In genomic region chr20:45060341-45060740, GRCh38 we compare ENCODE assay signal across 18 cellular contexts. TPM values are rescaled to one million over a fixed set of nuclear protein-coding genes. Genes with fewer than 3 reads are reported as not detected.
DNase-seq lines count a peak whose midpoint lies in the region; ATAC-seq and TF ChIP-seq lines count a peak whose summit lies in the region.
"Had no signal": no experiment of that assay in that cellular context is flagged by ENCODE, and none has a peak within 500 bp of the region (broad histone marks: within the 10 kb centered on the region; RNA-seq: fewer than 3 reads in every experiment).

No MANE protein-coding gene starts in this region.

- no peak for ATAC-seq in stimulated activated effector memory CD8-positive, alpha-beta T cell treated with anti-CD3 and anti-CD28 coated beads, Interleukin-12 subunit alpha, Interleukin-12 subunit beta, amount 100 ng/mL, for 72 hours
- ATAC-seq in GM21367 (IDR thresholded peaks at IDR 0.05; ENCODE audit: unreplicated experiment), result no peak
- ATAC-seq: activated T-cell treated with anti-CD3 and anti-CD28 coated beads, Interleukin-2, amount 50 U/mL, for 4 hours; left cardiac atrium had no signal

- H3K4me1 Mint-ChIP-seq in activated T-cell treated with anti-CD3 and anti-CD28 coated beads, Interleukin-2, amount 50 U/mL, for 24 hours (ENCODE audit: low read depth), result peaks cover 82% of the 10 kb centered on the region
- H3K4me1 Mint-ChIP-seq in immature natural killer cell, result peaks cover 66 to 85% of the 10 kb centered on the region in 2 donors
- peaks cover 80% of the 10 kb centered on the region for H3K4me1 Mint-ChIP-seq in stimulated activated effector memory CD8-positive, alpha-beta T cell treated with anti-CD3 and anti-CD28 coated beads, Interleukin-12 subunit alpha, Interleukin-12 subunit beta, amount 100 ng/mL, for 72 hours

- H3K36me3 ChIP-seq in SU-DHL-6 (ENCODE audit: low read length), result peaks cover 35% of the 10 kb centered on the region

- H3K9me3 ChIP-seq in SU-DHL-6 (ENCODE audit: insufficient read depth, low read length), result no peaks in the 10 kb centered on the region
- H3K9me3 ChIP-seq: Caco-2, esophagus squamous epithelium, tibial nerve had no signal

- no peaks in the 10 kb centered on the region for H4K20me1 ChIP-seq in SU-DHL-6 (ENCODE audit: low read depth, low read length)

- H3K4me3 ChIP-seq in SU-DHL-6 (ENCODE audit: insufficient read depth, low read length, poor library complexity, severe bottlenecking), result no peak overlapping the region
- H3K4me3 ChIP-seq: esophagus squamous epithelium, tibial nerve had no signal

- H3K79me2 ChIP-seq in SU-DHL-6 (ENCODE audit: insufficient read depth, low read length), result peaks cover 47% of the 10 kb centered on the region

- peak overlapping the region; percentile 85 for H3K27ac Mint-ChIP-seq in activated T-cell treated with anti-CD3 and anti-CD28 coated beads, Interleukin-2, amount 50 U/mL, for 24 hours
- peak overlapping the region in 4 of 6 donors; percentile 7 to 86 (median 54) for H3K27ac Mint-ChIP-seq in immature natural killer cell
- H3K27ac Mint-ChIP-seq in stimulated activated effector memory CD8-positive, alpha-beta T cell treated with anti-CD3 and anti-CD28 coated beads, Interleukin-12 subunit alpha, Interleukin-12 subunit beta, amount 100 ng/mL, for 72 hours, result peak overlapping the region; percentile 48
- H3K27ac Mint-ChIP-seq: dendritic cell treated with granulocyte-macrophage colony-stimulating factor and Interleukin-4, amounts not matched to agents 40 ng/mL and 50 ng/mL, for 4 days had no signal

- H3K36me3 Mint-ChIP-seq in activated T-cell treated with anti-CD3 and anti-CD28 coated beads, Interleukin-2, amount 50 U/mL, for 24 hours (ENCODE audit: low read depth), result peaks cover 92% of the 10 kb centered on the region
- peaks cover 4 to 19% (median 9%) of the 10 kb centered on the region in 3 donors for H3K36me3 Mint-ChIP-seq in immature natural killer cell
- H3K36me3 Mint-ChIP-seq in stimulated activated effector memory CD8-positive, alpha-beta T cell treated with anti-CD3 and anti-CD28 coated beads, Interleukin-12 subunit alpha, Interleukin-12 subunit beta, amount 100 ng/mL, for 72 hours, result peaks cover 98% of the 10 kb centered on the region

- no peak overlapping the region for H3K9ac ChIP-seq in SU-DHL-6 (ENCODE audit: low read length)

- H3F3A ChIP-seq in SU-DHL-6 (ENCODE audit: insufficient read depth), result peaks cover 52% of the 10 kb centered on the region

- H3K4me2 ChIP-seq in SU-DHL-6 (ENCODE audit: low read depth, low read length, poor library complexity, severe bottlenecking), result no peak overlapping the region

- no peak overlapping the region for H3K4me3 Mint-ChIP-seq in activated T-cell treated with anti-CD3 and anti-CD28 coated beads, Interleukin-2, amount 50 U/mL, for 24 hours
- H3K4me3 Mint-ChIP-seq in immature natural killer cell, result no peak overlapping the region
- H3K4me3 Mint-ChIP-seq in stimulated activated effector memory CD8-positive, alpha-beta T cell treated with anti-CD3 and anti-CD28 coated beads, Interleukin-12 subunit alpha, Interleukin-12 subunit beta, amount 100 ng/mL, for 72 hours, result no peak overlapping the region
- H3K4me3 Mint-ChIP-seq: activated T-cell treated with anti-CD3 and anti-CD28 coated beads, Interleukin-2, amount 50 U/mL, for 4 hours; dendritic cell treated with granulocyte-macrophage colony-stimulating factor and Interleukin-4, amounts not matched to agents 40 ng/mL and 50 ng/mL, for 4 days had no signal

- peak overlapping the region; percentile 67 for H3K27ac ChIP-seq in SU-DHL-6 (ENCODE audit: low read depth, low read length)

- H3K27me3 Mint-ChIP-seq in activated T-cell treated with anti-CD3 and anti-CD28 coated beads, Interleukin-2, amount 50 U/mL, for 24 hours, result no peaks in the 10 kb centered on the region
- peaks cover 0 to under 1% (median 0%) of the 10 kb centered on the region in 3 donors for H3K27me3 Mint-ChIP-seq in immature natural killer cell (ENCODE audit: low read depth in 3 of 3)
- H3K27me3 Mint-ChIP-seq: dendritic cell treated with granulocyte-macrophage colony-stimulating factor and Interleukin-4, amounts not matched to agents 40 ng/mL and 50 ng/mL, for 4 days had no signal

- no peaks in the 10 kb centered on the region for H3K27me3 ChIP-seq in SU-DHL-6 (ENCODE audit: low read length)
- H3K27me3 ChIP-seq: esophagus squamous epithelium, tibial nerve had no signal

- TF ChIP-seq CTCF in SU-DHL-6 (IDR thresholded peaks at IDR 0.05; ENCODE audit: insufficient read depth, low read length, poor library complexity, severe bottlenecking), result no peak

- H3K9me3 Mint-ChIP-seq in activated T-cell treated with anti-CD3 and anti-CD28 coated beads, Interleukin-2, amount 50 U/mL, for 24 hours, result no peaks in the 10 kb centered on the region
- H3K9me3 Mint-ChIP-seq in immature natural killer cell, result no peaks in the 10 kb centered on the region
- H3K9me3 Mint-ChIP-seq in stimulated activated effector memory CD8-positive, alpha-beta T cell treated with anti-CD3 and anti-CD28 coated beads, Interleukin-12 subunit alpha, Interleukin-12 subunit beta, amount 100 ng/mL, for 72 hours, result no peaks in the 10 kb centered on the region
- H3K9me3 Mint-ChIP-seq: activated T-cell treated with anti-CD3 and anti-CD28 coated beads, Interleukin-2, amount 50 U/mL, for 4 hours; dendritic cell treated with granulocyte-macrophage colony-stimulating factor and Interleukin-4, amounts not matched to agents 40 ng/mL and 50 ng/mL, for 4 days had no signal

- H3K9me2 ChIP-seq in SU-DHL-6 (replicated peaks; ENCODE audit: insufficient read depth, low read length), result no peaks in the 10 kb centered on the region

- H2AFZ ChIP-seq in SU-DHL-6 (ENCODE audit: low read depth, low read length, severe bottlenecking), result no peak overlapping the region

- no peak for DNase-seq in activated T-cell treated with anti-CD3 and anti-CD28 coated beads, Interleukin-2, amount 50 U/mL, for 24 hours
- DNase-seq in activated T-cell treated with anti-CD3 and anti-CD28 coated beads, Interleukin-2, amount 50 U/mL, for 1 hour, result no peak
- DNase-seq in immature natural killer cell, result no peak
- no peak for DNase-seq in stimulated activated effector memory CD8-positive, alpha-beta T cell treated with anti-CD3 and anti-CD28 coated beads, Interleukin-12 subunit alpha, Interleukin-12 subunit beta, amount 100 ng/mL, for 72 hours (ENCODE audit: low spot score in 2 of 2)
- DNase-seq in NCI-H1694 (lab: John Stamatoyannopoulos, UW), result no peak
- DNase-seq in SW480 (ENCODE audit: low spot score), result no peak
- DNase-seq: activated T-cell treated with anti-CD3 and anti-CD28 coated beads, Interleukin-2, amount 50 U/mL, for 4 hours; aorta; Caco-2; esophagus squamous epithelium; left cardiac atrium; NCI-H187; NCI-H526; stimulated activated CD4-positive, alpha-beta T cell treated with anti-CD3 and anti-CD28 coated beads, Interleukin-1b, Interleukin-23, amount 100 ng/mL, for 48 hours had no signal

RNA-seq across cellular contexts. Expression of gene KCNS1, which starts 40.6 kb away (rescaled TPM):
- under 1 TPM in 1 of 3 donors, not detected in 2; 0.04 TPM for polyA plus RNA-seq in immature natural killer cell
- polyA plus RNA-seq: aorta had no signal

RNA-seq across cellular contexts. Expression of gene WFDC5, which starts 54.6 kb away (rescaled TPM):
- polyA plus RNA-seq in immature natural killer cell, result not detected
- polyA plus RNA-seq: aorta had no signal
